1 cellular context compared by ENCODE assay signal in the genomic region with DNA sequence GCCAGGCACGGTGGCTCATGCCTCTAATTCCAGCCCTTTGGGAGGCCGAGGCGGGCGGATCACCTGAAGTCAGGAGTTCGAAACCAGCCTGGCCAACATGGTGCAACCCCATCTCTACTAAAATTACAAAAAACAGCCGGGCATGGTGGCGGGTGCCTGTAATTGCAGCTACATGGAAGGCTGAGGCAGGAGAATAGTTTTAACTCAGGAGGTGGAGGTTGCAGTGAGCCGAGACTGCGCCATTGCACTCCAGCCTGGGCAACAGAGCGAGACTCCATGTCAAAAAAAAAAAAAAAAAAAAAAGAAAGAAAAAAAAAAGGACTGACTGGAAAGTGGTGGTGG.
TF ChIP-seq lines count a peak whose summit lies in the region.

No MANE protein-coding gene starts in this region.

TF ChIP-seq in K562, 482 proteins besides CTCF, POLR2A, EP300 and RAD21:
- TF ChIP-seq, protein P1, sequence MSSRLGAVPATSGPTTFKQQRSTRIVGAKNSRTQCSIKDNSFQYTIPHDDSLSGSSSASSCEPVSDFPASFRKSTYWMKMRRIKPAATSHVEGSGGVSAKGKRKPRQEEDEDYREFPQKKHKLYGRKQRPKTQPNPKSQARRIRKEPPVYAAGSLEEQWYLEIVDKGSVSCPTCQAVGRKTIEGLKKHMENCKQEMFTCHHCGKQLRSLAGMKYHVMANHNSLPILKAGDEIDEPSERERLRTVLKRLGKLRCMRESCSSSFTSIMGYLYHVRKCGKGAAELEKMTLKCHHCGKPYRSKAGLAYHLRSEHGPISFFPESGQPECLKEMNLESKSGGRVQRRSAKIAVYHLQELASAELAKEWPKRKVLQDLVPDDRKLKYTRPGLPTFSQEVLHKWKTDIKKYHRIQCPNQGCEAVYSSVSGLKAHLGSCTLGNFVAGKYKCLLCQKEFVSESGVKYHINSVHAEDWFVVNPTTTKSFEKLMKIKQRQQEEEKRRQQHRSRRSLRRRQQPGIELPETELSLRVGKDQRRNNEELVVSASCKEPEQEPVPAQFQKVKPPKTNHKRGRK (tag; IDR thresholded peaks at IDR 0.05) = 0 out of 2 replicates have a peak, but pooled peaks have one; percentile 28
- TF ChIP-seq ZNF384 (IDR thresholded peaks at IDR 0.05; ENCODE audit: low read depth, low read length) (0 out of 2 replicates have a peak, but pooled peaks have one; percentile 5), CEBPB (tag; IDR thresholded peaks at IDR 0.05) (peak; percentile 58), ZNF121 (CRISPR knock-in tag; conservative IDR thresholded peaks at IDR 0.05) (peak; percentile 75)
